20 cellular contexts compared by ENCODE assay signal in the genomic region with DNA sequence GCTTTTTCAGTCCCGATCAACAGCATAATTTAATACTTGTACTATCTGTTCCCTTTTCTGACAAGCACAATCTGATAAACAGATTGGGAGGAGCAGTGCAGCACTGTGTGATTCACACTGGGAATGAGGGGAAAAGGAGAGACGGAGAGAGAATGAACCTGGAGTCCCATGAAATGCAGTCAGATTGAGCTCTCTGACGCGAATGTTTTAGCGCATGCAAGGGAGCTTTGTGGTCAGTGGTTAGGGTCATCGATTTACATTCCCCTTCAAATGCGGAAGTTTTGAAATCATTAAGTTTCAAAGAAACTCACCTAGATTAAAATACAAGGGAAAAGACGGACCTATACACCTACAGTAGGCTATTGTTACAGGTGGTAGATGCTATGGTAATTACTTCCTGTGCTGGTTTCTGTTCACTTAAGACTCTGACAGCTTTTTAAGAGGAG.
DNase-seq lines count a peak whose midpoint lies in the region; ATAC-seq lines count a peak whose summit lies in the region.
"Had no signal": no experiment of that assay in that cellular context is flagged by ENCODE, and none has a peak within 500 bp of the region (broad histone marks: within the 10 kb centered on the region; RNA-seq: fewer than 3 reads in every experiment).

No MANE protein-coding gene starts in this region.

- no peak overlapping the region for H2BK120ac ChIP-seq in neuronal stem cell (ENCODE audit: low read depth, low read length)

- H3K4me3 ChIP-seq in neuronal stem cell (ENCODE audit: low read length in 2 of 2) = no peak overlapping the region
- H3K4me3 ChIP-seq: left ventricle myocardium inferior, pancreas, upper lobe of right lung had no signal

- no peak overlapping the region for H4K8ac ChIP-seq in neuronal stem cell (ENCODE audit: low read depth, low read length)

- H3K9me3 ChIP-seq in neuronal stem cell (replicated peaks in 1 of 2; ENCODE audit: control insufficient read depth in 2 of 2, insufficient read depth in 1 of 2, low read depth in 1 of 2, low read length in 2 of 2) = peaks cover 0 to 5% of the 10 kb centered on the region in 2 donors
- H3K9me3 ChIP-seq: left ventricle myocardium inferior, pancreas, upper lobe of right lung had no signal

- H3K27ac ChIP-seq in epithelial cell of prostate (peak overlapping the region; percentile 42), neuronal stem cell (replicated peaks; ENCODE audit: low read length) (no peak overlapping the region)
- H3K27ac ChIP-seq: left ventricle myocardium inferior, pancreas, upper lobe of right lung had no signal

- DNase-seq in epithelial cell of prostate (ENCODE audit: low read depth, low spot score) (no peak), AML-193 (lab: John Stamatoyannopoulos, UW) (no peak), neuronal stem cell (ENCODE audit: low spot score) (no peak), ureter (ENCODE audit: low spot score) (no peak), NCI-H1105 treated with DMSO at 0.1 percent for 48 hours (lab: John Stamatoyannopoulos, UW) (no peak)
- DNase-seq: activated CD4-positive, alpha-beta T cell treated with anti-CD3 and anti-CD28 coated beads, Interleukin-2, amount 50 U/mL, for 48 hours; activated T-cell treated with anti-CD3 and anti-CD28 coated beads, Interleukin-2, amount 50 U/mL, for 72 hours; CD8-positive, alpha-beta T cell; central memory CD4-positive, alpha-beta T cell; effector memory CD8-positive, alpha-beta T cell; left ventricle myocardium inferior; NCI-H187 treated with DMSO at 0.1 percent for 48 hours; NCI-H510A treated with DMSO at 0.1 percent for 48 hours; pancreas; upper lobe of right lung had no signal

- H3K14ac ChIP-seq in neuronal stem cell (ENCODE audit: low read length) = no peak overlapping the region

- H3K9ac ChIP-seq in neuronal stem cell (ENCODE audit: low read depth, low read length, poor library complexity) = no peak overlapping the region

- WGBS in neuronal stem cell (ENCODE audit: extremely low coverage in 2 of 2, insufficient read length in 2 of 2, insufficient replicate concordance in 1 of 2), 2 donors = no CpG with 5 or more reads among the region's 8 CpGs

- H2AK5ac ChIP-seq in neuronal stem cell (ENCODE audit: low read depth, low read length) = no peak overlapping the region

- no peaks in the 10 kb centered on the region for H3K4me1 ChIP-seq in neuronal stem cell (ENCODE audit: control insufficient read depth in 2 of 2, insufficient read depth in 1 of 2, low read depth in 1 of 2, low read length in 2 of 2)
- H3K4me1 ChIP-seq: pancreas, upper lobe of right lung had no signal

- no peak overlapping the region for H3K4ac ChIP-seq in neuronal stem cell (ENCODE audit: low read length)

- no peak overlapping the region for H3K18ac ChIP-seq in neuronal stem cell (ENCODE audit: low read length)

- H3K4me2 ChIP-seq in neuronal stem cell (ENCODE audit: insufficient read depth, low read length, poor library complexity, severe bottlenecking) = no peak overlapping the region

- H3K23ac ChIP-seq in neuronal stem cell (ENCODE audit: low read depth, low read length, poor library complexity) = no peak overlapping the region

- H2BK12ac ChIP-seq in neuronal stem cell (ENCODE audit: low read length) = no peak overlapping the region

- no peak overlapping the region for H2AFZ ChIP-seq in neuronal stem cell (ENCODE audit: low read length)

- no peak overlapping the region for H2BK15ac ChIP-seq in neuronal stem cell (ENCODE audit: low read length)

- H4K91ac ChIP-seq in neuronal stem cell (ENCODE audit: low read depth, low read length, poor library complexity) = no peak overlapping the region

- no peaks in the 10 kb centered on the region for H3K27me3 ChIP-seq in neuronal stem cell (ENCODE audit: control insufficient read depth in 3 of 3, insufficient read depth in 3 of 3, low read depth in 1 of 3, low read length in 3 of 3)
- H3K27me3 ChIP-seq: pancreas, upper lobe of right lung had no signal

- no peak overlapping the region for H2BK5ac ChIP-seq in neuronal stem cell (ENCODE audit: low read length)

- peaks cover 0 to 6% of the 10 kb centered on the region in 2 donors for H3K36me3 ChIP-seq in neuronal stem cell (replicated peaks in 1 of 2; ENCODE audit: control insufficient read depth in 2 of 2, insufficient read depth in 2 of 2, low read length in 2 of 2)
- H3K36me3 ChIP-seq: left ventricle myocardium inferior, pancreas, upper lobe of right lung had no signal

- no peaks in the 10 kb centered on the region for H3K79me1 ChIP-seq in neuronal stem cell (ENCODE audit: low read depth, low read length)

- peak; percentile 49 for ATAC-seq in GM18499 (IDR thresholded peaks at IDR 0.05; ENCODE audit: insufficient read depth, unreplicated experiment)
- ATAC-seq in GM19463 (IDR thresholded peaks at IDR 0.05; ENCODE audit: unreplicated experiment) = peak; percentile 38
- ATAC-seq in HG03280 (IDR thresholded peaks at IDR 0.05; ENCODE audit: unreplicated experiment) = peak; percentile 63
- ATAC-seq: activated T-cell treated with anti-CD3 and anti-CD28 coated beads, Interleukin-2, amount 50 U/mL, for 72 hours; CD8-positive, alpha-beta T cell; effector memory CD8-positive, alpha-beta T cell; Panc1; pancreas; stimulated activated effector memory CD8-positive, alpha-beta T cell treated with anti-CD3 and anti-CD28 coated beads, Interleukin-12 subunit alpha, Interleukin-12 subunit beta, amount 100 ng/mL, for 72 hours; upper lobe of right lung had no signal
